Comparison of ENCODE assay signal across 15 cellular contexts in genomic region chr1:58585166-58585565, GRCh38. TPM values are rescaled to one million over a fixed set of nuclear protein-coding genes. Genes with fewer than 3 reads are reported as not detected.
DNase-seq lines count a peak whose midpoint lies in the region; ATAC-seq and TF ChIP-seq lines count a peak whose summit lies in the region.
"Had no signal": no experiment of that assay in that cellular context is flagged by ENCODE, and none has a peak within 500 bp of the region (broad histone marks: within the 10 kb centered on the region; RNA-seq: fewer than 3 reads in every experiment).

No MANE protein-coding gene starts in this region.

- 42 to 50% methylated on average over 2 of the region's 2 CpGs for WGBS in esophagus squamous epithelium, 2 donors
- 23 to 50% (median 41%) methylated on average over 2 of the region's 2 CpGs for WGBS in psoas muscle, 3 donors

- H3K9me3 ChIP-seq in SJCRH30 (replicated peaks) (no peaks in the 10 kb centered on the region), esophagus squamous epithelium (no peaks in the 10 kb centered on the region), psoas muscle (no peaks in the 10 kb centered on the region)

- no peaks in the 10 kb centered on the region for H3K79me2 ChIP-seq in ACC112 (ENCODE audit: control insufficient read depth, insufficient read depth, low read length, unreplicated experiment)
- H3K79me2 ChIP-seq: parathyroid adenoma had no signal

- ATAC-seq in psoas muscle: no peak
- ATAC-seq in GM18517 (IDR thresholded peaks at IDR 0.05; ENCODE audit: unreplicated experiment): no peak
- no peak for ATAC-seq in HG02885 (IDR thresholded peaks at IDR 0.05; ENCODE audit: poor library complexity, unreplicated experiment)

- H3K4me3 ChIP-seq in ACC112 (ENCODE audit: low read depth, low read length) (peak overlapping the region; percentile 31; the same call in 1 of the 2 replicates), SJCRH30 (no peak overlapping the region), esophagus squamous epithelium (no peak overlapping the region), psoas muscle (no peak overlapping the region)

- H2AFZ ChIP-seq in ACC112 (ENCODE audit: low read length, unreplicated experiment): no peak overlapping the region
- H2AFZ ChIP-seq: parathyroid adenoma had no signal

- H3K27me3 ChIP-seq in ACC112 (ENCODE audit: insufficient read depth, low read length): no peaks in the 10 kb centered on the region
- no peaks in the 10 kb centered on the region for H3K27me3 ChIP-seq in SJCRH30
- H3K27me3 ChIP-seq in esophagus squamous epithelium: no peaks in the 10 kb centered on the region
- H3K27me3 ChIP-seq in psoas muscle (ENCODE audit: insufficient read depth in 3 of 3, low read length in 2 of 3): no peaks in the 10 kb centered on the region

- intact Hi-C loops in esophagus squamous epithelium (cut with DNase I): no loop called here
- intact Hi-C loops in psoas muscle (cut with DNase I): no loop called here

- TF ChIP-seq CTCF in esophagus squamous epithelium (IDR thresholded peaks at IDR 0.05): no peak
- no peak for TF ChIP-seq CTCF in psoas muscle (IDR thresholded peaks at IDR 0.05)

- H3K4me1 ChIP-seq in ACC112 (ENCODE audit: control insufficient read depth, insufficient read depth, low read length, unreplicated experiment): peaks cover 34% of the 10 kb centered on the region
- H3K4me1 ChIP-seq in SJCRH30: peaks cover 41% of the 10 kb centered on the region
- H3K4me1 ChIP-seq in esophagus squamous epithelium: peaks cover 33 to 65% (median 33%) of the 10 kb centered on the region in 3 donors
- H3K4me1 ChIP-seq in psoas muscle: peaks cover 10% of the 10 kb centered on the region
- H3K4me1 ChIP-seq: parathyroid adenoma had no signal

- TF ChIP-seq POLR2A in esophagus squamous epithelium (IDR thresholded peaks at IDR 0.05): no peak

- H3K27ac ChIP-seq in ACC112 (ENCODE audit: low read depth, low read length): peak overlapping the region; percentile 99
- peak overlapping the region; percentile 69 for H3K27ac ChIP-seq in SJCRH30
- H3K27ac ChIP-seq in esophagus squamous epithelium: peak overlapping the region; percentile 75 to 94 (median 89)
- peak overlapping the region; percentile 23 for H3K27ac ChIP-seq in psoas muscle
- H3K27ac ChIP-seq: parathyroid adenoma had no signal

- no peak for DNase-seq in SJCRH30
- DNase-seq in esophagus squamous epithelium (lab: John Stamatoyannopoulos, UW): no peak
- DNase-seq in psoas muscle: no peak
- no peak for DNase-seq in EL
- DNase-seq in NCI-H2196 treated with DMSO at 0.1 percent for 48 hours (lab: John Stamatoyannopoulos, UW; ENCODE audit: unreplicated experiment): no peak
- DNase-seq: activated CD8-positive, alpha-beta T cell treated with anti-CD3 and anti-CD28 coated beads for 36 hours; activated effector memory CD4-positive, alpha-beta T cell treated with anti-CD3 and anti-CD28 coated beads, Interleukin-2, amount 50 U/mL, for 16 hours; effector memory CD4-positive, alpha-beta T cell; midbrain; NCI-H2107; NCI-H82 had no signal

- H3K36me3 ChIP-seq in ACC112 (ENCODE audit: insufficient read depth, low read length) (no peaks in the 10 kb centered on the region), SJCRH30 (no peaks in the 10 kb centered on the region), esophagus squamous epithelium (no peaks in the 10 kb centered on the region), psoas muscle (ENCODE audit: insufficient read depth in 1 of 2, low read depth in 1 of 2) (no peaks in the 10 kb centered on the region)

RNA-seq across cellular contexts. Expression of gene TACSTD2, which starts 8.1 kb away (rescaled TPM):
- not detected in 2 replicates for total RNA-seq in SJCRH30 (2014; rRNA removed; shearing (Covaris generic))
- total RNA-seq in esophagus squamous epithelium (1,000 to 10,000 TPM in 1 of 4 donors, 100 to 1,000 TPM in 3; 565 to 1,522 (median 625) TPM), psoas muscle (under 1 TPM; 0.12 to 0.22 (median 0.16) TPM)
- polyA plus RNA-seq in psoas muscle: under 1 TPM; 0.25 to 0.34 (median 0.30) TPM

RNA-seq across cellular contexts. Expression of gene OMA1, which starts 38.6 kb away (rescaled TPM):
- 26.8 and 27.0 TPM in 2 replicates for total RNA-seq in SJCRH30 (2014; rRNA removed; shearing (Covaris generic))
- 10 to 100 TPM; 24.1 to 41.4 (median 30.5) TPM for total RNA-seq in esophagus squamous epithelium
- total RNA-seq in psoas muscle: 10 to 100 TPM; 16.5 to 30.4 (median 23.7) TPM
- polyA plus RNA-seq in psoas muscle: 10 to 100 TPM in 1 of 3 donors, 1 to 10 TPM in 2; 8.2 to 22.0 (median 9.8) TPM

Comparison
In these comparisons a context has a peak if more than half of its experiments do, and no peak if none do; other contexts are left out.
1. H3K27ac ChIP-seq: peak in every context shown above with its lines; median percentile 99 in ACC112; 89 in esophagus squamous epithelium; 69 in SJCRH30; 23 in psoas muscle.
2. RNA of gene TACSTD2, which starts 8.1 kb away (total RNA-seq): 565 to 1,522 TPM in esophagus squamous epithelium; 0.12 to 0.22 TPM in psoas muscle and not detected in SJCRH30; every median in the first group is over 100 times any median in the second.